In genomic region chrX:115690554-115691216, GRCh38 we compare ENCODE assay signal across 8 cellular contexts.
A peak's percentile ranks its signal among the peaks of the same experiment; 100 is the strongest.
DNase-seq lines count a peak whose midpoint lies in the region; ATAC-seq and TF ChIP-seq lines count a peak whose summit lies in the region.

No MANE protein-coding gene starts in this region.

- H3K27ac Mint-ChIP-seq in activated naive CD4-positive, alpha-beta T cell treated with anti-CD3 and anti-CD28 coated beads, Interleukin-2, amount 50 U/mL, for 72 hours = no peak overlapping the region

- H3K27ac ChIP-seq in psoas muscle = no peak overlapping the region

- 9 to 28% (median 17%) methylated on average over 4 of the region's 4 CpGs for WGBS in psoas muscle, 3 donors

- peaks cover 0 to 15% (median 0%) of the 10 kb centered on the region in 3 donors for H3K27me3 ChIP-seq in psoas muscle (ENCODE audit: insufficient read depth in 3 of 3, low read length in 2 of 3)

- H3K9me3 ChIP-seq in psoas muscle = no peaks in the 10 kb centered on the region

- no peak overlapping the region for H3K4me3 ChIP-seq in psoas muscle

- TF ChIP-seq CTCF in psoas muscle (IDR thresholded peaks at IDR 0.05) = peak; percentile 80

- no peaks in the 10 kb centered on the region for H3K36me3 Mint-ChIP-seq in activated naive CD4-positive, alpha-beta T cell treated with anti-CD3 and anti-CD28 coated beads, Interleukin-2, amount 50 U/mL, for 72 hours

- H3K9me3 Mint-ChIP-seq in activated naive CD4-positive, alpha-beta T cell treated with anti-CD3 and anti-CD28 coated beads, Interleukin-2, amount 50 U/mL, for 72 hours = no peaks in the 10 kb centered on the region

- H3K4me1 ChIP-seq in psoas muscle = no peaks in the 10 kb centered on the region

- ATAC-seq in GM21390 (IDR thresholded peaks at IDR 0.05; ENCODE audit: unreplicated experiment) (peak; percentile 81), Right ventricle myocardium superior (ENCODE audit: poor library complexity) (peak; percentile 75), psoas muscle (peak; percentile 40 to 78 (median 71))
- peak; percentile 39 to 68 for ATAC-seq in activated naive CD4-positive, alpha-beta T cell treated with anti-CD3 and anti-CD28 coated beads, Interleukin-2, amount 50 U/mL, for 72 hours

- intact Hi-C loops in Right ventricle myocardium superior (cut with DNase I) = loop anchor here (5.0 kb wide), 1 partner anchor 363 kb away; no protein-coding TSS in a partner anchor
- intact Hi-C loops in psoas muscle (cut with DNase I) = loop anchor here in 1 of 2 donors (5.0 kb wide), 1 partner anchor 358 kb away; no protein-coding TSS in a partner anchor

- peak; percentile 69 for DNase-seq in EL
- DNase-seq in HK-2 (ENCODE audit: unreplicated experiment) = peak; percentile 44
- DNase-seq in NCI-H69 (lab: John Stamatoyannopoulos, UW) = peak; percentile 68
- peak in 1 of 2 donors; percentile 40 for DNase-seq in activated naive CD4-positive, alpha-beta T cell treated with anti-CD3 and anti-CD28 coated beads, Interleukin-2, amount 50 U/mL, for 72 hours (ENCODE audit: low spot score in 2 of 2)
- no peak for DNase-seq in Right ventricle myocardium superior
- no peak for DNase-seq in psoas muscle
- DNase-seq in activated effector memory CD4-positive, alpha-beta T cell treated with Interleukin-2 at 50 U/mL for 16 hours = no peak

- H3K36me3 ChIP-seq in psoas muscle (ENCODE audit: insufficient read depth in 1 of 2, low read depth in 1 of 2) = no peaks in the 10 kb centered on the region

Comparison
In these comparisons a context has a peak if more than half of its experiments do, and no peak if none do; other contexts are left out.
1. DNase-seq: peak in EL (single experiment), HK-2 (single experiment) and NCI-H69 (single experiment); none in Right ventricle myocardium superior (single experiment), psoas muscle (0 of 2) and activated effector memory CD4-positive, alpha-beta T cell treated with Interleukin-2 at 50 U/mL for 16 hours (single experiment).
2. Peak in every context shown above with its lines, with median percentiles within 50 percentile points of each other: ATAC-seq.